In the genomic region with DNA sequence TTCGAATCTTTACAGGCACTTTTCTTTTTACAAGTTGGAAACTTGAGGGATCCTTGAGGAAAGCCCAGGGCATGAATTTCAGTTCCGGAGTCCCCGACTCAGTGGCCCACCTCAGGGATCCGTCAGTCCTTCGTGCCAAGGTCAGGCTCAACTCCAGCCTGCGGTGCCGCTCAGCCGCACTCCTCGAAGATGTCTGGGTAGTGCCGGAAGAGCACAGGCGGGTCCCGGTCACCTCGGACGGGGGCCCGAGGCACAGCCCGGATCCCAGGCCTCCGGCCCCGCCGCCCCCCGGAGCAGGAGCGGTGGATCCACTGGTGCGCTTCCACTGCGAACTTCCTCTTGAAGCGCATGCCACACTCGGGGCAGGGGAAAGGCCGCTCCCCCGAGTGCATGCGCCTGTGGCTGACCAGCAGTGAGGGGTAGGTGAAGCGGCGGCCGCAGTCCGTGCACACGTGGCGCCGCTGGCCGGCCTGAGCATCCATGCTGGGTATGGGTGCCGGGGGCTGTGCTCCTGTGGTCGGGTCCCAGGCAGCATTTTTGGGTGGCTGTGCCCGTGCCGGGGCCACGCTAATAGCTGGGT, we compare ENCODE assay signal across 12 cellular contexts. TPM values are rescaled to one million over a fixed set of nuclear protein-coding genes. Genes with fewer than 3 reads are reported as not detected.
DNase-seq lines count a peak whose midpoint lies in the region; ATAC-seq and TF ChIP-seq lines count a peak whose summit lies in the region.
"Had no signal": no experiment of that assay in that cellular context is flagged by ENCODE, and none has a peak within 500 bp of the region (broad histone marks: within the 10 kb centered on the region; RNA-seq: fewer than 3 reads in every experiment).

No MANE protein-coding gene starts in this region.

- H3K27ac Mint-ChIP-seq in activated naive CD4-positive, alpha-beta T cell treated with anti-CD3 and anti-CD28 coated beads, Interleukin-2, amount 10 ng/mL, durations not matched to agents 7 days and 5 days = peak overlapping the region; percentile 99

- H3K4me1 Mint-ChIP-seq in activated naive CD4-positive, alpha-beta T cell treated with anti-CD3 and anti-CD28 coated beads, Interleukin-2, amount 10 ng/mL, durations not matched to agents 7 days and 5 days = peaks cover 57% of the 10 kb centered on the region

- no peak overlapping the region for H3K4me2 ChIP-seq in PC-3 (ENCODE audit: low read length)

- no peaks in the 10 kb centered on the region for H3K9me3 Mint-ChIP-seq in activated naive CD4-positive, alpha-beta T cell treated with anti-CD3 and anti-CD28 coated beads, Interleukin-2, amount 10 ng/mL, durations not matched to agents 7 days and 5 days

- 66 to 81% (median 75%) methylated on average over 5 to 41 of the region's 41 CpGs for WGBS in adrenal gland, 4 donors

- TF ChIP-seq CTCF in adrenal gland (IDR thresholded peaks at IDR 0.05) (no peak), tibial artery (IDR thresholded peaks at IDR 0.05) (no peak), PC-3 (conservative IDR thresholded peaks at IDR 0.05; ENCODE audit: low read depth, low read length) (no peak)

- H3K9ac ChIP-seq in muscle layer of colon (ENCODE audit: low read length) (no peak overlapping the region), PC-3 (ENCODE audit: low read length) (no peak overlapping the region)

- H3K79me2 ChIP-seq in PC-3 (ENCODE audit: low read length) = peaks cover 7% of the 10 kb centered on the region; the same call in 1 of the 2 replicates

- no peak overlapping the region for H2AFZ ChIP-seq in PC-3 (ENCODE audit: low read length)

- peak overlapping the region in 3 of 5 donors; percentile 23 to 96 (median 49) for H3K27ac ChIP-seq in adrenal gland
- H3K27ac ChIP-seq in muscle layer of colon (ENCODE audit: low read depth, low read length) = peak overlapping the region; percentile 97
- peak overlapping the region; percentile 97 to 98 for H3K27ac ChIP-seq in tibial artery
- no peak overlapping the region for H3K27ac ChIP-seq in SJCRH30
- H3K27ac ChIP-seq in PC-3 (ENCODE audit: low read length) = no peak overlapping the region

- peaks cover 15% of the 10 kb centered on the region for H3K36me3 Mint-ChIP-seq in activated naive CD4-positive, alpha-beta T cell treated with anti-CD3 and anti-CD28 coated beads, Interleukin-2, amount 10 ng/mL, durations not matched to agents 7 days and 5 days

- H3K27me3 ChIP-seq in adrenal gland = no peaks in the 10 kb centered on the region
- no peaks in the 10 kb centered on the region for H3K27me3 ChIP-seq in muscle layer of colon (ENCODE audit: control insufficient read depth in 1 of 2, insufficient read depth in 2 of 2, low read length in 2 of 2)
- no peaks in the 10 kb centered on the region for H3K27me3 ChIP-seq in tibial artery
- H3K27me3 ChIP-seq in SJCRH30 = no peaks in the 10 kb centered on the region
- H3K27me3 ChIP-seq in PC-3 (ENCODE audit: low read length) = no peaks in the 10 kb centered on the region

- peaks cover 10% of the 10 kb centered on the region for H3K27me3 Mint-ChIP-seq in activated naive CD4-positive, alpha-beta T cell treated with anti-CD3 and anti-CD28 coated beads, Interleukin-2, amount 10 ng/mL, durations not matched to agents 7 days and 5 days

- no peak for TF ChIP-seq POLR2A in adrenal gland (IDR thresholded peaks at IDR 0.05)

- no TSS peak for BruUV-seq in PC-3 (replicated peaks; lab: Mats Ljungman, UMichigan)

- H3K4me3 ChIP-seq in adrenal gland = no peak overlapping the region
- no peak overlapping the region for H3K4me3 ChIP-seq in muscle layer of colon (ENCODE audit: low read depth in 1 of 2, low read length in 2 of 2)
- no peak overlapping the region for H3K4me3 ChIP-seq in tibial artery
- no peak overlapping the region; the same call in 1 of the 2 replicates for H3K4me3 ChIP-seq in SJCRH30
- H3K4me3 ChIP-seq in PC-3 (ENCODE audit: low read length) = no peak overlapping the region

- no peak for ATAC-seq in sciatic nerve
- no peak for ATAC-seq in PC-3

- H3K4me3 Mint-ChIP-seq in activated naive CD4-positive, alpha-beta T cell treated with anti-CD3 and anti-CD28 coated beads, Interleukin-2, amount 10 ng/mL, durations not matched to agents 7 days and 5 days = no peak overlapping the region

- POLR2A ChIA-PET in PC-3 (lab: Charles Lee; ENCODE audit: unreplicated experiment) = no interaction called here

- H3K9me3 ChIP-seq in adrenal gland (replicated peaks in 1 of 3) = no peaks in the 10 kb centered on the region
- H3K9me3 ChIP-seq in muscle layer of colon (ENCODE audit: low read length) = no peaks in the 10 kb centered on the region
- no peaks in the 10 kb centered on the region for H3K9me3 ChIP-seq in tibial artery
- no peaks in the 10 kb centered on the region for H3K9me3 ChIP-seq in SJCRH30 (replicated peaks)
- H3K9me3 ChIP-seq in PC-3 (ENCODE audit: low read length) = no peaks in the 10 kb centered on the region

- DNase-seq in activated naive CD4-positive, alpha-beta T cell treated with anti-CD3 and anti-CD28 coated beads, Interleukin-2, amount 10 ng/mL, durations not matched to agents 7 days and 5 days = no peak
- DNase-seq in activated naive CD4-positive, alpha-beta T cell treated with Interleukin-2 at 50 U/mL for 16 hours = no peak
- DNase-seq in adrenal gland (no peak), tibial artery (no peak), sciatic nerve (ENCODE audit: low spot score) (no peak), SJCRH30 (no peak), PC-3 (no peak)
- DNase-seq: activated CD4-positive, alpha-beta T cell treated with anti-CD3 and anti-CD28 coated beads for 4 hours; central memory CD4-positive, alpha-beta T cell; DMS79; NCI-H2107 had no signal

- CTCF ChIA-PET in activated naive CD4-positive, alpha-beta T cell treated with anti-CD3 and anti-CD28 coated beads, Interleukin-2, amount 10 ng/mL, durations not matched to agents 7 days and 5 days (lab: Charles Lee) = interaction anchor here (1.8 to 2.9 kb wide), 2 partner anchors 13 to 35 kb away, joined by 5 to 20 read pairs; a partner anchor contains a TSS
- CTCF ChIA-PET in PC-3 (lab: Charles Lee) = no interaction called here

- peaks cover 10 to 32% of the 10 kb centered on the region in 2 donors for H3K4me1 ChIP-seq in adrenal gland (replicated peaks in 1 of 2)
- H3K4me1 ChIP-seq in muscle layer of colon (ENCODE audit: insufficient read depth, low read length) = peaks cover 11% of the 10 kb centered on the region
- H3K4me1 ChIP-seq in tibial artery = peaks cover 0 to 24% (median 22%) of the 10 kb centered on the region in 4 donors
- H3K4me1 ChIP-seq in SJCRH30 = peaks cover 3% of the 10 kb centered on the region; the same call in 1 of the 2 replicates
- H3K4me1 ChIP-seq in PC-3 (ENCODE audit: insufficient read depth, low read length) = peaks cover 34% of the 10 kb centered on the region

- no peaks in the 10 kb centered on the region for H4K20me1 ChIP-seq in PC-3 (ENCODE audit: low read length)

- intact Hi-C loops in adrenal gland (cut with DNase I) (loop anchor here in 1 of 2 donors (10.0 kb wide), 1 partner anchor 45 kb away; a partner anchor contains a TSS), tibial artery (cut with DNase I; ENCODE audit: low total_unique reads) (loop anchor here (10.0 kb wide), 1 partner anchor 65 kb away; no protein-coding TSS in a partner anchor), sciatic nerve (cut with DNase I) (no loop called here), PC-3 (cut with micrococcal nuclease) (loop anchor here (10.0 kb wide), 1 partner anchor 65 kb away; no protein-coding TSS in a partner anchor)

- no peaks in the 10 kb centered on the region for H3K36me3 ChIP-seq in adrenal gland (replicated peaks in 1 of 2)
- no peaks in the 10 kb centered on the region for H3K36me3 ChIP-seq in muscle layer of colon (ENCODE audit: insufficient read depth, low read length)
- H3K36me3 ChIP-seq in tibial artery = no peaks in the 10 kb centered on the region
- no peaks in the 10 kb centered on the region for H3K36me3 ChIP-seq in SJCRH30
- H3K36me3 ChIP-seq in PC-3 (ENCODE audit: low read depth, low read length) = no peaks in the 10 kb centered on the region

- H3F3A ChIP-seq in PC-3 (ENCODE audit: low read length, unreplicated experiment) = no peaks in the 10 kb centered on the region

- no peaks in the 10 kb centered on the region for H3K9me2 ChIP-seq in PC-3 (replicated peaks; ENCODE audit: low read length)

RNA-seq across cellular contexts. Expression of a gene that starts 1.7 kb away (rescaled TPM):
- total RNA-seq in adrenal gland = 10 to 100 TPM; 10.3 to 33.2 (median 18.2) TPM
- 10 to 100 TPM; 16.4 to 43.4 (median 33.9) TPM for polyA plus RNA-seq in adrenal gland
- total RNA-seq in sciatic nerve = 13.6 TPM
- total RNA-seq in SJCRH30 (2014; rRNA removed; shearing (Covaris generic)) = 4.2 and 4.3 TPM in 2 replicates
- 5.5 and 14.3 TPM in 2 replicates for total RNA-seq in PC-3 (2014; rRNA removed)

RNA-seq across cellular contexts. Expression of a gene that starts 11.7 kb away (rescaled TPM):
- total RNA-seq in adrenal gland (10 to 100 TPM in 3 of 8 donors, 1 to 10 TPM in 5; 5.1 to 15.0 (median 9.8) TPM), sciatic nerve (9.5 TPM), PC-3 (2014; rRNA removed) (8.1 and 12.8 TPM in 2 replicates)
- 1 to 10 TPM; 3.6 to 9.7 (median 5.9) TPM for polyA plus RNA-seq in adrenal gland
- 10.7 and 11.3 TPM in 2 replicates for total RNA-seq in SJCRH30 (2014; rRNA removed; shearing (Covaris generic))

RNA-seq across cellular contexts. Expression of a gene that starts 15.7 kb away (rescaled TPM):
- total RNA-seq in adrenal gland (10 to 100 TPM in 7 of 8 donors, 1 to 10 TPM in 1; 9.4 to 37.0 (median 15.4) TPM), sciatic nerve (26.3 TPM), PC-3 (2014; rRNA removed) (4.9 and 5.0 TPM in 2 replicates)
- polyA plus RNA-seq in adrenal gland = 10 to 100 TPM in 1 of 3 donors, 1 to 10 TPM in 2; 3.4 to 11.2 (median 8.9) TPM
- 13.1 and 18.2 TPM in 2 replicates for total RNA-seq in SJCRH30 (2014; rRNA removed; shearing (Covaris generic))

RNA-seq across cellular contexts. Expression of a gene that starts 35.2 kb away (rescaled TPM):
- 10 to 100 TPM; 10.4 to 19.9 (median 15.7) TPM for total RNA-seq in adrenal gland
- 1 to 10 TPM; 7.7 to 9.3 (median 8.4) TPM for polyA plus RNA-seq in adrenal gland
- 12.7 TPM for total RNA-seq in sciatic nerve
- 11.2 and 12.0 TPM in 2 replicates for total RNA-seq in SJCRH30 (2014; rRNA removed; shearing (Covaris generic))
- total RNA-seq in PC-3 (2014; rRNA removed) = 7.9 and 8.9 TPM in 2 replicates

RNA-seq across cellular contexts. Expression of a gene that starts 40.4 kb away (rescaled TPM):
- total RNA-seq in adrenal gland (10 to 100 TPM in 4 of 8 donors, 1 to 10 TPM in 4; 7.9 to 12.9 (median 10.1) TPM), sciatic nerve (7.1 TPM), PC-3 (2014; rRNA removed) (6.0 and 6.9 TPM in 2 replicates)
- polyA plus RNA-seq in adrenal gland = 1 to 10 TPM; 2.9 to 6.4 (median 3.2) TPM
- total RNA-seq in SJCRH30 (2014; rRNA removed; shearing (Covaris generic)) = 15.6 and 16.4 TPM in 2 replicates

Comparison
In these comparisons a context has a peak if more than half of its experiments do, and no peak if none do; other contexts are left out.
1. H3K27ac ChIP-seq: peak in adrenal gland (3 of 5), muscle layer of colon (single experiment) and tibial artery (2 of 2); none in SJCRH30 (single experiment) and PC-3 (single experiment).